Comparison of ENCODE assay signal across 9 cellular contexts in genomic region chr19:1169921-1170885, GRCh38. TPM values are rescaled to one million over a fixed set of nuclear protein-coding genes. Genes with fewer than 3 reads are reported as not detected.
DNase-seq lines count a peak whose midpoint lies in the region; ATAC-seq and TF ChIP-seq lines count a peak whose summit lies in the region.
"Had no signal": no experiment of that assay in that cellular context is flagged by ENCODE, and none has a peak within 500 bp of the region (broad histone marks: within the 10 kb centered on the region; RNA-seq: fewer than 3 reads in every experiment).

No MANE protein-coding gene starts in this region.

- no peaks in the 10 kb centered on the region for H3K9me3 Mint-ChIP-seq in Caco-2 (ENCODE audit: unreplicated experiment)

- POLR2A ChIA-PET in Caco-2 (lab: Charles Lee) = no interaction called here

- H3K36me3 Mint-ChIP-seq in Caco-2 (ENCODE audit: insufficient read depth, unreplicated experiment) = peaks cover 22% of the 10 kb centered on the region

- H3K4me1 Mint-ChIP-seq in Caco-2 (ENCODE audit: low read depth, unreplicated experiment) = peaks cover 9% of the 10 kb centered on the region

- WGBS in esophagus, 2 donors = 54 to 59% methylated on average over 52 of the region's 52 CpGs

- H3K27me3 ChIP-seq in Caco-2 (replicated peaks; ENCODE audit: control insufficient read depth, insufficient read depth, low read length) (no peaks in the 10 kb centered on the region), esophagus (ENCODE audit: control insufficient read depth in 1 of 2, insufficient read depth in 2 of 2, low read length in 2 of 2) (no peaks in the 10 kb centered on the region)

- H3K9me3 ChIP-seq in Caco-2 (no peaks in the 10 kb centered on the region), esophagus (ENCODE audit: control insufficient read depth in 2 of 2, insufficient read depth in 1 of 2, low read depth in 1 of 2, low read length in 1 of 2) (peaks cover 0 to 2% of the 10 kb centered on the region in 2 donors)

- in situ Hi-C loops in SK-MEL-5 (cut with HindIII; ENCODE audit: low pct_unique_long_range_greater_than_20kb, low sequenced_read_pairs) = no loop called here

- H3K4me3 ChIP-seq in Caco-2 (ENCODE audit: low read depth, low read length) = no peak overlapping the region
- peak overlapping the region in 1 of 2 donors; percentile 32 for H3K4me3 ChIP-seq in esophagus (ENCODE audit: low read depth in 1 of 2, low read length in 2 of 2)

- no TSS peak for BruUV-seq in Caco-2 (replicated peaks; lab: Mats Ljungman, UMichigan)

- intact Hi-C loops in Caco-2 (cut with micrococcal nuclease; ENCODE audit: unreplicated experiment) (no loop called here), posterior vena cava (cut with DNase I) (loop anchor here (5.0 to 10.0 kb wide), 2 partner anchors 38 to 285 kb away; no protein-coding TSS in a partner anchor)

- CTCF ChIA-PET in Caco-2 (lab: Charles Lee) = no interaction called here

- H3K4me1 ChIP-seq in Caco-2 (0 out of 2 replicates have a peak, but pooled peaks cover 3% of the 10 kb centered on the region), esophagus (ENCODE audit: control insufficient read depth in 2 of 2, insufficient read depth in 2 of 2, low read length in 1 of 2) (peaks cover 24 to 51% of the 10 kb centered on the region in 2 donors)

- peak overlapping the region; percentile 47 to 90 for H3K27ac ChIP-seq in esophagus (ENCODE audit: low read depth in 2 of 2, low read length in 1 of 2)

- H3K27ac Mint-ChIP-seq in Caco-2 (ENCODE audit: unreplicated experiment) = peak overlapping the region; percentile 7

- H3K4me3 Mint-ChIP-seq in Caco-2 (ENCODE audit: unreplicated experiment) = peak overlapping the region; percentile 42

- no peak for TF ChIP-seq CTCF in Caco-2 (IDR thresholded peaks at IDR 0.05; ENCODE audit: insufficient read depth in 1 of 2, low read depth in 1 of 2, low read length in 1 of 2, severe bottlenecking in 1 of 2, unreplicated experiment in 1 of 2)

- H3K27me3 Mint-ChIP-seq in Caco-2 (ENCODE audit: insufficient read depth, unreplicated experiment) = no peaks in the 10 kb centered on the region

- no peak for ATAC-seq in GM19455 (IDR thresholded peaks at IDR 0.05; ENCODE audit: unreplicated experiment)

- H3K36me3 ChIP-seq in Caco-2 (ENCODE audit: control insufficient read depth, insufficient read depth, low read length) (no peaks in the 10 kb centered on the region), esophagus (ENCODE audit: control insufficient read depth in 2 of 2, insufficient read depth in 2 of 2, low read length in 1 of 2) (peaks cover 0 to 15% of the 10 kb centered on the region in 2 donors)

- DNase-seq in Caco-2 (no peak), SK-MEL-5 (ENCODE audit: low read depth, low spot score) (peak; percentile 94), posterior vena cava (ENCODE audit: low spot score) (peak; percentile 84), pons (ENCODE audit: low spot score) (no peak), dedifferentiated amniotic fluid mesenchymal stem cell (ENCODE audit: extremely low spot score) (no peak)
- DNase-seq in stimulated activated CD4-positive, alpha-beta T cell treated with anti-CD3 and anti-CD28 coated beads, Interleukin-2, amount 100 ng/mL, for 48 hours = no peak
- DNase-seq: NCI-H82 had no signal

RNA-seq across cellular contexts. Expression of gene SBNO2, which starts 3.9 kb away (rescaled TPM):
- total RNA-seq in Caco-2 (2022) (37.3 and 41.2 TPM in 2 replicates), posterior vena cava (10 to 100 TPM; 63.5 to 71.0 TPM)
- 18.8 and 21.1 TPM in 2 replicates for total RNA-seq in SK-MEL-5 (2014; rRNA removed; shearing (Covaris generic))
- 57.0 and 67.3 TPM in 2 replicates for polyA plus RNA-seq in SK-MEL-5 (2015; cell fraction: cytosol; rRNA removed)
- polyA plus RNA-seq in SK-MEL-5 (2015; cell fraction: nucleus; rRNA removed) = 97.6 and 133 TPM in 2 replicates
- 10 to 100 TPM; 43.1 to 56.5 TPM for polyA plus RNA-seq in esophagus

RNA-seq across cellular contexts. Expression of gene STK11, which starts 35.4 kb away (rescaled TPM):
- total RNA-seq in Caco-2 (2022) (56.7 and 58.1 TPM in 2 replicates), posterior vena cava (10 to 100 TPM; 32.5 to 35.9 TPM)
- 44.2 and 47.8 TPM in 2 replicates for total RNA-seq in SK-MEL-5 (2014; rRNA removed; shearing (Covaris generic))
- polyA plus RNA-seq in SK-MEL-5 (2015; cell fraction: cytosol; rRNA removed) = 48.7 and 50.4 TPM in 2 replicates
- polyA plus RNA-seq in SK-MEL-5 (2015; cell fraction: nucleus; rRNA removed) = 149 and 177 TPM in 2 replicates
- polyA plus RNA-seq in esophagus = 10 to 100 TPM; 38.8 to 61.4 TPM

Comparison
In these comparisons a context has a peak if more than half of its experiments do, and no peak if none do; other contexts are left out.
1. DNase-seq: peak in SK-MEL-5 (single experiment) and posterior vena cava (single experiment); none in Caco-2 (0 of 2), pons (single experiment), dedifferentiated amniotic fluid mesenchymal stem cell (single experiment) and stimulated activated CD4-positive, alpha-beta T cell treated with anti-CD3 and anti-CD28 coated beads, Interleukin-2, amount 100 ng/mL, for 48 hours (0 of 2).